Comparison of ENCODE assay signal across 17 cellular contexts in the genomic region with DNA sequence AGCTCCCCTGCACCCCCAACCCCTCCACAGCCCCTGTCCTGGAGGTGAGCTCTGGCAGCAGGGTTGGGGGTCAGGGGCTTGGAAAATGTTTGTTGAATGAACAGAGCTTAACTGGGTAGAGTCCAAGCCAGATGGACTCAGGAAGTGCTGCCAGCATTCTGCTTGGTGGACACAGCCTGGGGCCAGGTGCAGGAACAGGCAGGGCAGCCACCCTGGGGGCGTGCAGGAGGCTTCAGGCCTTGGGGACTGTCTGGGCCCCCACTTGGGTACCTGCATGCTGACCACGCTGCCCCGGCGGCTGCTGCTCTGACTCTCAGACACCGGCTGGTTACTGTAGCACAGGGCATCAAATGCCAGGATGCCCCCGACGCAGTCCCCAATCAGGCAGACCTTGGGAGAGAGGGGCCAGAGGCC. TPM values are rescaled to one million over a fixed set of nuclear protein-coding genes. Genes with fewer than 3 reads are reported as not detected.
DNase-seq lines count a peak whose midpoint lies in the region; ATAC-seq and TF ChIP-seq lines count a peak whose summit lies in the region.
"Had no signal": no experiment of that assay in that cellular context is flagged by ENCODE, and none has a peak within 500 bp of the region (broad histone marks: within the 10 kb centered on the region; RNA-seq: fewer than 3 reads in every experiment).

No MANE protein-coding gene starts in this region.

- H3K4me1 ChIP-seq in right cardiac atrium (ENCODE audit: control insufficient read depth, insufficient read depth, low read length) (peaks cover 2% of the 10 kb centered on the region), liver (ENCODE audit: control insufficient read depth in 4 of 4, insufficient read depth in 4 of 4, low read length in 3 of 4) (peaks cover 33 to 70% (median 64%) of the 10 kb centered on the region in 4 donors), vagina (peaks cover 12% of the 10 kb centered on the region)
- H3K4me1 ChIP-seq: Caco-2, HAP-1 had no signal

- in situ Hi-C loops in GM13977 (cut with MboI; ENCODE audit: low pct_unique_long_range_greater_than_20kb, low sequenced_read_pairs, unreplicated experiment), result no loop called here

- H3K36me3 ChIP-seq in liver (ENCODE audit: control insufficient read depth in 4 of 4, insufficient read depth in 3 of 4, low read depth in 1 of 4, low read length in 3 of 4) (peaks cover 0 to 7% (median 0%) of the 10 kb centered on the region in 4 donors), vagina (peaks cover 0 to 19% of the 10 kb centered on the region in 2 donors)
- H3K36me3 ChIP-seq: HAP-1 had no signal

- TF ChIP-seq CTCF in liver (IDR thresholded peaks at IDR 0.05; ENCODE audit: low read depth, low read length, missing input control) (no peak), vagina (IDR thresholded peaks at IDR 0.05) (no peak), GM13977 (IDR thresholded peaks at IDR 0.05; ENCODE audit: extremely low read depth, insufficient read depth, missing control alignments) (no peak)

- H3K9ac ChIP-seq in liver (ENCODE audit: low read depth in 1 of 2, low read length in 2 of 2), result no peak overlapping the region
- H3K9ac ChIP-seq: BLaER1 had no signal

- no peaks in the 10 kb centered on the region for H3K27me3 ChIP-seq in right cardiac atrium (ENCODE audit: control insufficient read depth, insufficient read depth)
- H3K27me3 ChIP-seq in liver (ENCODE audit: control insufficient read depth in 4 of 4, insufficient read depth in 4 of 4, low read length in 3 of 4), result no peaks in the 10 kb centered on the region
- H3K27me3 ChIP-seq in vagina, result no peaks in the 10 kb centered on the region
- H3K27me3 ChIP-seq: BLaER1 had no signal

- ATAC-seq in right cardiac atrium, result no peak
- no peak for ATAC-seq in Right ventricle myocardium superior (ENCODE audit: poor library complexity)
- peak; percentile 11 for ATAC-seq in sciatic nerve
- no peak for ATAC-seq in HG03378 (IDR thresholded peaks at IDR 0.05; ENCODE audit: unreplicated experiment)
- ATAC-seq: GM12878, GM23338 had no signal

- TF ChIP-seq RAD21 in liver (IDR thresholded peaks at IDR 0.05), result no peak

- H3K4me3 ChIP-seq in right cardiac atrium (ENCODE audit: low read length) (no peak overlapping the region), liver (ENCODE audit: low read depth in 1 of 3, low read length in 3 of 3) (no peak overlapping the region), vagina (no peak overlapping the region)
- H3K4me3 ChIP-seq: BLaER1, GM12878, GM23338, HAP-1 had no signal

- intact Hi-C loops in right cardiac atrium (cut with DNase I) (no loop called here), Right ventricle myocardium superior (cut with DNase I) (no loop called here), sciatic nerve (cut with DNase I) (no loop called here), vagina (cut with DNase I) (no loop called here)

- H3K9me3 ChIP-seq in right cardiac atrium (ENCODE audit: control insufficient read depth, low read length) (no peaks in the 10 kb centered on the region), liver (ENCODE audit: control insufficient read depth in 4 of 4, low read length in 3 of 4) (no peaks in the 10 kb centered on the region), vagina (no peaks in the 10 kb centered on the region)
- H3K9me3 ChIP-seq: BLaER1, Caco-2, HAP-1 had no signal

- 95% methylated on average over 7 of the region's 7 CpGs for WGBS in right cardiac atrium
- 43% methylated on average over 7 of the region's 7 CpGs for WGBS in liver

- DNase-seq in right cardiac atrium (peak in 2 of 3 donors; percentile 44 to 55), Right ventricle myocardium superior (no peak), sciatic nerve (ENCODE audit: low spot score) (no peak), vagina (ENCODE audit: extremely low spot score in 2 of 2) (no peak), DMS 273 treated with DMSO at 0.1 percent for 48 hours (lab: John Stamatoyannopoulos, UW) (no peak), GM13977 (ENCODE audit: low spot score) (no peak)
- DNase-seq: 8988T, AML-193, Caco-2, HFFc6, IMR-90 had no signal

- TF ChIP-seq POLR2A in vagina (IDR thresholded peaks at IDR 0.05), result no peak

- no peak overlapping the region for H3K27ac ChIP-seq in right cardiac atrium (ENCODE audit: low read length)
- H3K27ac ChIP-seq in liver (ENCODE audit: low read depth in 1 of 2, low read length in 2 of 2), result peak overlapping the region; percentile 63 to 75
- peak overlapping the region; percentile 4 for H3K27ac ChIP-seq in vagina
- H3K27ac ChIP-seq: BLaER1 had no signal

TF ChIP-seq in liver, 16 proteins besides CTCF, POLR2A, EP300 and RAD21:
- peak; percentile 56 for TF ChIP-seq HNF4A (conservative IDR thresholded peaks at IDR 0.05)
- TF ChIP-seq FOXA1 (IDR thresholded peaks at IDR 0.05), result no peak

RNA-seq across cellular contexts. Expression of a gene that starts 15.7 kb away (rescaled TPM):
- 100 to 1,000 TPM; 158 to 185 (median 168) TPM for total RNA-seq in right cardiac atrium
- polyA plus RNA-seq in right cardiac atrium, result 299 TPM
- 162 TPM for total RNA-seq in Right ventricle myocardium superior
- 10 to 100 TPM; 59.2 to 71.8 TPM for total RNA-seq in liver
- polyA plus RNA-seq in liver, result 100 to 1,000 TPM; 171 to 187 TPM
- total RNA-seq in sciatic nerve, result 136 TPM
- total RNA-seq in vagina, result 147 TPM

RNA-seq across cellular contexts. Expression of a gene that starts 21.2 kb away (rescaled TPM):
- total RNA-seq in right cardiac atrium (10 to 100 TPM in 3 of 4 donors, 1 to 10 TPM in 1; 9.6 to 17.8 (median 14.7) TPM), Right ventricle myocardium superior (14.2 TPM), liver (1 to 10 TPM; 8.0 to 9.2 TPM), sciatic nerve (12.8 TPM), vagina (26.0 TPM)
- polyA plus RNA-seq in right cardiac atrium (14.6 TPM), liver (10 to 100 TPM; 15.4 to 18.6 TPM)

RNA-seq across cellular contexts. Expression of a gene that starts 29.9 kb away (rescaled TPM):
- total RNA-seq in right cardiac atrium, result 1 to 10 TPM; 6.0 to 7.0 (median 6.7) TPM
- polyA plus RNA-seq in right cardiac atrium, result 5.2 TPM
- 3.9 TPM for total RNA-seq in Right ventricle myocardium superior
- total RNA-seq in liver, result 1 to 10 TPM; 1.7 to 3.3 TPM
- polyA plus RNA-seq in liver, result under 1 TPM; 0.29 to 0.90 TPM
- total RNA-seq in sciatic nerve, result 7.3 TPM
- 4.2 TPM for total RNA-seq in vagina

Comparison
In these comparisons a context has a peak if more than half of its experiments do, and no peak if none do; other contexts are left out.
1. DNase-seq: peak in right cardiac atrium (2 of 3); none in Right ventricle myocardium superior (single experiment), sciatic nerve (single experiment), vagina (0 of 2), DMS 273 treated with DMSO at 0.1 percent for 48 hours (single experiment) and GM13977 (single experiment).